Comparison of ENCODE assay signal across 23 cellular contexts in genomic region chr2:42815725-42816124, GRCh38. TPM values are rescaled to one million over a fixed set of nuclear protein-coding genes. Genes with fewer than 3 reads are reported as not detected.
DNase-seq lines count a peak whose midpoint lies in the region; ATAC-seq, FAIRE-seq and TF ChIP-seq lines count a peak whose summit lies in the region.
"Had no signal": no experiment of that assay in that cellular context is flagged by ENCODE, and none has a peak within 500 bp of the region (broad histone marks: within the 10 kb centered on the region; RNA-seq: fewer than 3 reads in every experiment).

No MANE protein-coding gene starts in this region.

- H3K4me1 Mint-ChIP-seq in Caco-2 (ENCODE audit: low read depth, unreplicated experiment), result peaks cover 11% of the 10 kb centered on the region

- H3K4me3 ChIP-seq in HepG2 (replicated peaks in 1 of 3; ENCODE audit: insufficient read depth in 1 of 3, low read depth in 2 of 3, low read length in 3 of 3), result no peak overlapping the region
- no peak overlapping the region for H3K4me3 ChIP-seq in right lobe of liver
- H3K4me3 ChIP-seq in K562, result no peak overlapping the region
- H3K4me3 ChIP-seq in Caco-2 (ENCODE audit: low read depth, low read length), result no peak overlapping the region
- H3K4me3 ChIP-seq: BLaER1 had no signal

- H2AFZ ChIP-seq in HepG2 (ENCODE audit: low read length) (no peak overlapping the region), K562 (ENCODE audit: low read depth, low read length) (no peak overlapping the region)

- in situ Hi-C loops in HepG2 (cut with HindIII; ENCODE audit: extremely low pct_ligation_motif_present, low pct_unique_long_range_greater_than_20kb), result no loop called here
- in situ Hi-C loops in K562 (cut with MboI), result no loop called here

- H3K4me2 ChIP-seq in HepG2 (ENCODE audit: low read depth, low read length) (no peak overlapping the region), K562 (ENCODE audit: insufficient read depth, low read length) (no peak overlapping the region)
- H3K4me2 ChIP-seq: BLaER1 had no signal

- CTCF ChIA-PET in HepG2 (lab: Yijun Ruan, JAX; ENCODE audit: low intra/inter-chr PET ratio, low total read pairs), result no interaction called here
- CTCF ChIA-PET in K562 (lab: Yijun Ruan, JAX; ENCODE audit: low intra/inter-chr PET ratio), result no interaction called here
- CTCF ChIA-PET in Caco-2 (lab: Charles Lee), result no interaction called here

- POLR2A ChIA-PET in HepG2 (lab: Yijun Ruan, JAX) (no interaction called here), K562 (lab: Yijun Ruan, JAX) (no interaction called here), Caco-2 (lab: Charles Lee) (no interaction called here)

- no peak for TF ChIP-seq EP300 in HepG2 (IDR thresholded peaks at IDR 0.05; ENCODE audit: low read depth in 2 of 2, low read length in 2 of 2)
- TF ChIP-seq EP300 in HepG2 (CRISPR knock-in tag; IDR thresholded peaks at IDR 0.05; ENCODE audit: borderline replicate concordance), result no peak
- TF ChIP-seq EP300 in K562 (IDR thresholded peaks at IDR 0.05; ENCODE audit: low read length), result no peak

- H3K27me3 ChIP-seq in HepG2 (ENCODE audit: control insufficient read depth in 1 of 2, insufficient read depth in 2 of 2, low read length in 2 of 2) (no peaks in the 10 kb centered on the region; a peak in 1 of 5 replicates), right lobe of liver (no peaks in the 10 kb centered on the region), K562 (ENCODE audit: control insufficient read depth in 2 of 2, insufficient read depth in 2 of 2, low read length in 2 of 2) (no peaks in the 10 kb centered on the region), Caco-2 (replicated peaks; ENCODE audit: control insufficient read depth, insufficient read depth, low read length) (no peaks in the 10 kb centered on the region)
- H3K27me3 ChIP-seq: BE2C, BLaER1 had no signal

- no peak overlapping the region for H3K4me3 Mint-ChIP-seq in Caco-2 (ENCODE audit: unreplicated experiment)
- H3K4me3 Mint-ChIP-seq: CD14-positive monocyte; CD4-positive, alpha-beta memory T cell had no signal

- TF ChIP-seq CTCF in HepG2 (CRISPR knock-in tag; IDR thresholded peaks at IDR 0.05), result no peak
- TF ChIP-seq CTCF in right lobe of liver (IDR thresholded peaks at IDR 0.05), result no peak
- TF ChIP-seq CTCF in K562 (IDR thresholded peaks at IDR 0.05 in 2 of 3, conservative IDR thresholded peaks at IDR 0.05 in 1 of 3; ENCODE audit: insufficient read depth in 2 of 3, low read depth in 1 of 3, low read length in 3 of 3), result no peak
- no peak for TF ChIP-seq CTCF in Caco-2 (IDR thresholded peaks at IDR 0.05; ENCODE audit: insufficient read depth in 1 of 2, low read depth in 1 of 2, low read length in 1 of 2, severe bottlenecking in 1 of 2, unreplicated experiment in 1 of 2)

- H4K20me1 ChIP-seq in HepG2 (ENCODE audit: insufficient read depth, low read length), result no peaks in the 10 kb centered on the region
- no peaks in the 10 kb centered on the region for H4K20me1 ChIP-seq in K562 (replicated peaks; ENCODE audit: control insufficient read depth, insufficient read depth, low read length)
- H4K20me1 ChIP-seq: BLaER1 had no signal

- H3K79me2 ChIP-seq in HepG2 (ENCODE audit: insufficient read depth, low read length) (no peaks in the 10 kb centered on the region), K562 (ENCODE audit: control insufficient read depth, insufficient read depth, low read length) (no peaks in the 10 kb centered on the region)

- H3K4me1 ChIP-seq in HepG2 (ENCODE audit: insufficient read depth, low read length), result peaks cover 9% of the 10 kb centered on the region
- peaks cover 0 to 5% (median 0%) of the 10 kb centered on the region in 4 donors for H3K4me1 ChIP-seq in right lobe of liver
- H3K4me1 ChIP-seq in K562 (replicated peaks in 1 of 2; ENCODE audit: control insufficient read depth in 2 of 2, insufficient read depth in 2 of 2, low read length in 2 of 2), result peaks cover 5 to 9% of the 10 kb centered on the region in 2 experiments; a peak in 4 of 5 replicates
- peaks cover 6% of the 10 kb centered on the region; the same call in 1 of the 2 replicates for H3K4me1 ChIP-seq in Caco-2
- H3K4me1 ChIP-seq: BE2C had no signal

- no peaks in the 10 kb centered on the region for H3K9me1 ChIP-seq in K562 (ENCODE audit: control insufficient read depth, insufficient read depth, low read length)

- H3K9me3 ChIP-seq in HepG2 (ENCODE audit: low read length), result no peaks in the 10 kb centered on the region
- H3K9me3 ChIP-seq in right lobe of liver, result no peaks in the 10 kb centered on the region
- H3K9me3 ChIP-seq in K562 (replicated peaks; ENCODE audit: control insufficient read depth, insufficient read depth, low read depth, low read length), result 0 out of 2 replicates have a peak, but pooled peaks cover 4% of the 10 kb centered on the region
- no peaks in the 10 kb centered on the region for H3K9me3 ChIP-seq in Caco-2
- H3K9me3 ChIP-seq: BE2C had no signal

- intact Hi-C loops in HepG2 (cut with micrococcal nuclease; ENCODE audit: unreplicated experiment) (no loop called here), right lobe of liver (cut with DNase I) (no loop called here), K562 (cut with micrococcal nuclease) (no loop called here), Caco-2 (cut with micrococcal nuclease; ENCODE audit: unreplicated experiment) (no loop called here)

- H3K27ac ChIP-seq in HepG2 (ENCODE audit: extremely low read length, insufficient read depth, low read length), result no peak overlapping the region
- no peak overlapping the region for H3K27ac ChIP-seq in right lobe of liver
- no peak overlapping the region for H3K27ac ChIP-seq in K562 (ENCODE audit: extremely low read depth, low read depth, low read length)
- H3K27ac ChIP-seq: 22Rv1, BLaER1 had no signal

- H3K27me3 Mint-ChIP-seq in Caco-2 (ENCODE audit: insufficient read depth, unreplicated experiment), result no peaks in the 10 kb centered on the region
- H3K27me3 Mint-ChIP-seq: CD4-positive, alpha-beta memory T cell had no signal

- no TSS peak for BruUV-seq in HepG2 (replicated peaks; lab: Mats Ljungman, UMichigan)
- no TSS peak for BruUV-seq in K562 (replicated peaks; lab: Mats Ljungman, UMichigan)
- BruUV-seq in Caco-2 (replicated peaks; lab: Mats Ljungman, UMichigan), result no TSS peak

- no peak for FAIRE-seq in HepG2 (lab: Jason Lieb, UNC)
- no peak for FAIRE-seq in K562 (lab: Jason Lieb, UNC)
- FAIRE-seq: D721Med, G401.6, GM12891, GM19239 had no signal

- DNase-seq in HepG2 (ENCODE audit: low spot score) (no peak), right lobe of liver (no peak), K562 (ENCODE audit: extremely low read depth in 1 of 4, low spot score in 3 of 4) (no peak), Caco-2 (no peak), pons (ENCODE audit: low spot score) (no peak)
- DNase-seq: ACHN; BE2C; C1 segment of cervical spinal cord; Calu3; CD4-positive, alpha-beta memory T cell; CD4-positive, CD25-positive, alpha-beta regulatory T cell; CD8-positive, alpha-beta memory T cell; COR-L47; DMS79 treated with DMSO at 0.1 percent for 48 hours; GF-D8 had no signal

- TF ChIP-seq POLR2A in HepG2 (IDR thresholded peaks at IDR 0.05; ENCODE audit: insufficient read depth in 1 of 2, low read depth in 2 of 2, low read length in 2 of 2) (no peak), right lobe of liver (IDR thresholded peaks at IDR 0.05) (no peak), K562 (conservative IDR thresholded peaks at IDR 0.05) (no peak)

- peaks cover 2% of the 10 kb centered on the region for H3K36me3 Mint-ChIP-seq in Caco-2 (ENCODE audit: insufficient read depth, unreplicated experiment)
- H3K36me3 Mint-ChIP-seq: CD4-positive, CD25-positive, alpha-beta regulatory T cell had no signal

- H3K36me3 ChIP-seq in HepG2 (replicated peaks in 1 of 2; ENCODE audit: control insufficient read depth in 1 of 2, insufficient read depth in 2 of 2, low read length in 2 of 2) (no peaks in the 10 kb centered on the region), right lobe of liver (no peaks in the 10 kb centered on the region), K562 (ENCODE audit: control insufficient read depth, insufficient read depth, low read length) (no peaks in the 10 kb centered on the region), Caco-2 (ENCODE audit: control insufficient read depth, insufficient read depth, low read length) (no peaks in the 10 kb centered on the region)
- H3K36me3 ChIP-seq: BE2C, BLaER1 had no signal

- H3K27ac Mint-ChIP-seq in Caco-2 (ENCODE audit: unreplicated experiment), result no peak overlapping the region
- H3K27ac Mint-ChIP-seq: CD14-positive monocyte had no signal

- H3K9ac ChIP-seq in HepG2 (ENCODE audit: insufficient read depth, low read depth, low read length) (no peak overlapping the region), K562 (ENCODE audit: insufficient read depth in 1 of 2, low read depth in 2 of 2, low read length in 2 of 2) (no peak overlapping the region)
- H3K9ac ChIP-seq: BLaER1 had no signal

- WGBS in HepG2 (ENCODE audit: low lambda C conversion rate), result 9% methylated on average over 2 of the region's 2 CpGs
- 49% methylated on average over 2 of the region's 2 CpGs for WGBS in right lobe of liver (ENCODE audit: insufficient coverage, low coverage, low lambda C conversion rate, missing lambda C conversion rate)
- WGBS in K562 (ENCODE audit: insufficient coverage, low coverage, missing lambda C conversion rate), result 2% methylated on average over 2 of the region's 2 CpGs

- ATAC-seq in HepG2 (no peak), right lobe of liver (no peak), K562 (no peak)

- no peaks in the 10 kb centered on the region for H3K9me3 Mint-ChIP-seq in Caco-2 (ENCODE audit: unreplicated experiment)

- TF ChIP-seq RAD21 in HepG2 (CRISPR knock-in tag; IDR thresholded peaks at IDR 0.05) (no peak), K562 (CRISPR knock-in tag; conservative IDR thresholded peaks at IDR 0.05 in 1 of 2, IDR thresholded peaks at IDR 0.05 in 1 of 2) (no peak)

RNA-seq across cellular contexts. Expression of gene HAAO, which starts 23.3 kb away (rescaled TPM):
- total RNA-seq in HepG2 (2016; rRNA removed; fragmentation: Illumina TruSeq; extraction: Trizol), result 34.1 and 42.7 TPM in 2 replicates
- total RNA-seq in HepG2 (2016; cell fraction: cytosol; rRNA removed; fragmentation: Illumina TruSeq; extraction: Trizol; ENCODE audit: low read depth), result 15.3 and 15.6 TPM in 2 replicates
- 29.0 and 39.0 TPM in 2 replicates for total RNA-seq in HepG2 (2016; cell fraction: insoluble cytoplasmic fraction; rRNA removed; fragmentation: Illumina TruSeq; extraction: Trizol)
- total RNA-seq in HepG2 (2016; cell fraction: membrane; rRNA removed; fragmentation: Illumina TruSeq; extraction: Trizol), result 16.2 and 18.8 TPM in 2 replicates
- total RNA-seq in HepG2 (2016; cell fraction: nucleus; rRNA removed; fragmentation: Illumina TruSeq; extraction: Trizol), result 32.7 and 34.7 TPM in 2 replicates
- polyA plus RNA-seq in HepG2 (2011; rRNA removed), result 35.2 and 36.1 TPM in 2 replicates
- 21.6 and 34.6 TPM in 2 replicates for polyA plus RNA-seq in HepG2 (2011; cell fraction: cytosol; rRNA removed)
- polyA plus RNA-seq in HepG2 (2011; cell fraction: nucleus; rRNA removed), result 105 and 120 TPM in 2 replicates
- 24.0 and 29.7 TPM in 2 replicates for polyA plus RNA-seq in HepG2 (2012)
- polyA plus RNA-seq in HepG2 (2016; cell fraction: cytosol; fragmentation: Illumina TruSeq; extraction: Trizol; ENCODE audit: low read depth), result 20.5 and 22.5 TPM in 2 replicates
- 34.1 and 36.9 TPM in 2 replicates for polyA plus RNA-seq in HepG2 (2016; cell fraction: insoluble cytoplasmic fraction; fragmentation: Illumina TruSeq; extraction: Trizol; ENCODE audit: low read depth)
- 23.2 and 26.6 TPM in 2 replicates for polyA plus RNA-seq in HepG2 (2016; cell fraction: membrane; fragmentation: Illumina TruSeq; extraction: Trizol; ENCODE audit: low read depth)
- polyA plus RNA-seq in HepG2 (2016; cell fraction: nucleus; fragmentation: Illumina TruSeq; extraction: Trizol; ENCODE audit: insufficient read depth, low read depth), result 70.0 and 73.3 TPM in 2 replicates
- polyA minus RNA-seq in HepG2 (2011; rRNA and poly(A)+ RNA removed; ENCODE audit: low replicate concordance), result 0.28 and 57.0 TPM in 2 replicates
- polyA minus RNA-seq in HepG2 (2011; cell fraction: cytosol; rRNA and poly(A)+ RNA removed), result 15.6 and 18.8 TPM in 2 replicates
- 34.4 and 36.6 TPM in 2 replicates for polyA minus RNA-seq in HepG2 (2011; cell fraction: nucleus; rRNA and poly(A)+ RNA removed)
- 100 to 1,000 TPM in 3 of 6 experiments, 10 to 100 TPM in 3; 60.7 to 187 (median 114) TPM for total RNA-seq in right lobe of liver
- not detected in 2 replicates for total RNA-seq in K562 (2011; cell fraction: chromatin; rRNA removed; ENCODE audit: low replicate concordance)
- not detected in 2 replicates for total RNA-seq in K562 (2011; cell fraction: nucleolus; rRNA removed)
- total RNA-seq in K562 (2011; cell fraction: nucleoplasm; rRNA removed), result not detected in 2 replicates
- total RNA-seq in K562 (2014; rRNA removed), result not detected in 2 replicates
- total RNA-seq in K562 (2014; rRNA removed; fragmentation: Illumina TruSeq; extraction: Trizol), result not detected in 2 replicates
- total RNA-seq in K562 (2015; rRNA removed; fragmentation: Illumina TruSeq; extraction: Trizol), result not detected in 2 replicates
- total RNA-seq in K562 (2021), result not detected in 2 replicates
- polyA plus RNA-seq in K562 (2011; rRNA removed), result not detected in 2 replicates
- polyA plus RNA-seq in K562 (2011; cell fraction: cytosol; rRNA removed), result not detected in 2 replicates
- polyA plus RNA-seq in K562 (2011; cell fraction: nucleus; rRNA removed), result not detected in 2 replicates
- polyA plus RNA-seq in K562 (2012), result not detected in 2 replicates
- not detected in 2 replicates for polyA plus RNA-seq in K562 (2014; fragmentation: Illumina TruSeq; extraction: Trizol)
- polyA plus RNA-seq in K562 (2014; fragmentation: Nextera tagmentation; extraction: Ambion mirVana), result not detected
- not detected in 2 replicates for polyA plus RNA-seq in K562 (2014; rRNA removed)
- not detected in 2 replicates for polyA minus RNA-seq in K562 (2011; rRNA and poly(A)+ RNA removed)
- not detected in 2 replicates for polyA minus RNA-seq in K562 (2011; cell fraction: cytosol; rRNA and poly(A)+ RNA removed)
- polyA minus RNA-seq in K562 (2011; cell fraction: nucleus; rRNA and poly(A)+ RNA removed), result not detected in 2 replicates
- total RNA-seq in Caco-2 (2022), result 44.1 and 47.5 TPM in 2 replicates
- total RNA-seq: A172; CD4-positive, CD25-positive, alpha-beta regulatory T cell had no signal
- polyA plus RNA-seq: CD8-positive, alpha-beta memory T cell had no signal

RNA-seq across cellular contexts. Expression of gene OXER1, which starts 51.8 kb away (rescaled TPM):
- 6.5 and 8.0 TPM in 2 replicates for total RNA-seq in HepG2 (2016; rRNA removed; fragmentation: Illumina TruSeq; extraction: Trizol)
- 0.40 and 0.97 TPM in 2 replicates for total RNA-seq in HepG2 (2016; cell fraction: cytosol; rRNA removed; fragmentation: Illumina TruSeq; extraction: Trizol; ENCODE audit: low read depth)
- total RNA-seq in HepG2 (2016; cell fraction: insoluble cytoplasmic fraction; rRNA removed; fragmentation: Illumina TruSeq; extraction: Trizol), result 5.2 and 7.1 TPM in 2 replicates
- 2.6 TPM in 2 replicates for total RNA-seq in HepG2 (2016; cell fraction: membrane; rRNA removed; fragmentation: Illumina TruSeq; extraction: Trizol)
- 6.6 and 6.8 TPM in 2 replicates for total RNA-seq in HepG2 (2016; cell fraction: nucleus; rRNA removed; fragmentation: Illumina TruSeq; extraction: Trizol)
- polyA plus RNA-seq in HepG2 (2011; rRNA removed), result 9.0 and 11.3 TPM in 2 replicates
- 4.6 and 5.3 TPM in 2 replicates for polyA plus RNA-seq in HepG2 (2011; cell fraction: cytosol; rRNA removed)
- polyA plus RNA-seq in HepG2 (2011; cell fraction: nucleus; rRNA removed), result 50.2 and 58.5 TPM in 2 replicates
- polyA plus RNA-seq in HepG2 (2012), result 7.4 and 10.0 TPM in 2 replicates
- 0.54 and 0.68 TPM in 2 replicates for polyA plus RNA-seq in HepG2 (2016; cell fraction: cytosol; fragmentation: Illumina TruSeq; extraction: Trizol; ENCODE audit: low read depth)
- 6.9 and 8.9 TPM in 2 replicates for polyA plus RNA-seq in HepG2 (2016; cell fraction: insoluble cytoplasmic fraction; fragmentation: Illumina TruSeq; extraction: Trizol; ENCODE audit: low read depth)
- polyA plus RNA-seq in HepG2 (2016; cell fraction: membrane; fragmentation: Illumina TruSeq; extraction: Trizol; ENCODE audit: low read depth), result 1.8 and 2.0 TPM in 2 replicates
- polyA plus RNA-seq in HepG2 (2016; cell fraction: nucleus; fragmentation: Illumina TruSeq; extraction: Trizol; ENCODE audit: insufficient read depth, low read depth), result 29.7 and 30.8 TPM in 2 replicates
- polyA minus RNA-seq in HepG2 (2011; rRNA and poly(A)+ RNA removed; ENCODE audit: low replicate concordance), result 18.1 TPM in 1 of 2 replicates, not detected in the other
- 4.5 and 5.7 TPM in 2 replicates for polyA minus RNA-seq in HepG2 (2011; cell fraction: cytosol; rRNA and poly(A)+ RNA removed)
- polyA minus RNA-seq in HepG2 (2011; cell fraction: nucleus; rRNA and poly(A)+ RNA removed), result 7.3 and 8.8 TPM in 2 replicates
- 10 to 100 TPM in 3 of 6 experiments, 1 to 10 TPM in 3; 5.3 to 29.4 (median 10.7) TPM for total RNA-seq in right lobe of liver
- total RNA-seq in K562 (2011; cell fraction: chromatin; rRNA removed; ENCODE audit: low replicate concordance), result not detected in 2 replicates
- not detected in 2 replicates for total RNA-seq in K562 (2011; cell fraction: nucleolus; rRNA removed)
- not detected in 2 replicates for total RNA-seq in K562 (2011; cell fraction: nucleoplasm; rRNA removed)
- total RNA-seq in K562 (2014; rRNA removed), result not detected in 2 replicates
- total RNA-seq in K562 (2014; rRNA removed; fragmentation: Illumina TruSeq; extraction: Trizol), result not detected in 2 replicates
- not detected in 2 replicates for total RNA-seq in K562 (2015; rRNA removed; fragmentation: Illumina TruSeq; extraction: Trizol)
- not detected in 2 replicates for total RNA-seq in K562 (2021)
- polyA plus RNA-seq in K562 (2011; rRNA removed), result not detected in 2 replicates
- not detected in 2 replicates for polyA plus RNA-seq in K562 (2011; cell fraction: cytosol; rRNA removed)
- polyA plus RNA-seq in K562 (2011; cell fraction: nucleus; rRNA removed), result not detected in 2 replicates
- polyA plus RNA-seq in K562 (2012), result not detected in 2 replicates
- polyA plus RNA-seq in K562 (2014; fragmentation: Illumina TruSeq; extraction: Trizol), result not detected in 2 replicates
- not detected for polyA plus RNA-seq in K562 (2014; fragmentation: Nextera tagmentation; extraction: Ambion mirVana)
- not detected in 2 replicates for polyA plus RNA-seq in K562 (2014; rRNA removed)
- not detected in 2 replicates for polyA minus RNA-seq in K562 (2011; rRNA and poly(A)+ RNA removed)
- polyA minus RNA-seq in K562 (2011; cell fraction: cytosol; rRNA and poly(A)+ RNA removed), result not detected in 2 replicates
- not detected in 2 replicates for polyA minus RNA-seq in K562 (2011; cell fraction: nucleus; rRNA and poly(A)+ RNA removed)
- total RNA-seq in Caco-2 (2022), result 10.9 and 11.0 TPM in 2 replicates
- total RNA-seq: A172; CD4-positive, alpha-beta memory T cell; CD4-positive, CD25-positive, alpha-beta regulatory T cell had no signal
- polyA plus RNA-seq: CD4-positive, alpha-beta memory T cell had no signal

Comparison
In these comparisons a context has a peak if more than half of its experiments do, and no peak if none do; other contexts are left out.
1. RNA of gene HAAO, which starts 23.3 kb away (total RNA-seq): 60.7 to 187 TPM in right lobe of liver, 44.1 to 47.5 TPM in Caco-2 and 15.3 to 42.7 TPM in HepG2; not detected in K562; every median in the first group is over 10 times any median in the second.
2. Of the 241 proteins assayed by ChIP-seq in both HepG2 and K562: peak only in HepG2: none; only in K562: MAFG; in both: MAFF and MAFK; in neither: 238.